ENCODE assay signal across 13 cellular contexts in the genomic region with DNA sequence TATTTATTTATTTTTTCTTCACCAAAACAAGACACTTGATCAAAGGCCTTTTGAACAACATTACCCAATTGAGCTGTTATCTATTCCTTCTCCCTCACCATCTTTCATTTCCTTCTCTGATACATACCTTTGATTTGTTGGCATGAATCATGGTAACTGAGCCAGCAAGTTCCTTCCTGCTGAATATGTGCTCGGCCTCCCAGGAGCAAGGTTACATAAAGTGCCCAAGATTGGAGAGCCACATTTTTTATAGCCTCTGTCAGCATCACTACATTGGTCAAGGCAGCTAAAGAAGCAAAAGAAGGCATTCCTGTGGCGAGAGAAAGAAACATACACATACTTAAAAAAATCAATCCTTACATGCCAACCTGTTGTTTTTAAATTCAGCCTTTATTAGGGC.
DNase-seq lines count a peak whose midpoint lies in the region; ATAC-seq, FAIRE-seq and TF ChIP-seq lines count a peak whose summit lies in the region.
"Had no signal": no experiment of that assay in that cellular context is flagged by ENCODE, and none has a peak within 500 bp of the region (broad histone marks: within the 10 kb centered on the region; RNA-seq: fewer than 3 reads in every experiment).

No MANE protein-coding gene starts in this region.

- no peak for FAIRE-seq in bronchial epithelial cell (lab: Jason Lieb, UNC)
- FAIRE-seq: endothelial cell of umbilical vein had no signal

- DNase-seq in AG10803 (ENCODE audit: low read depth), result peak; percentile 0
- peak; percentile 99 for DNase-seq in NCI-H226
- DNase-seq in bronchial epithelial cell (ENCODE audit: low read depth), result peak; percentile 95
- no peak for DNase-seq in lower lobe of right lung
- no peak for DNase-seq in DMS53 treated with DMSO at 0.1 percent for 48 hours (lab: John Stamatoyannopoulos, UW; ENCODE audit: unreplicated experiment)
- no peak for DNase-seq in activated CD4-positive, alpha-beta T cell treated with anti-CD3 and anti-CD28 coated beads for 4 hours
- DNase-seq in activated T-cell treated with anti-CD3 and anti-CD28 coated beads for 4 hours, result no peak
- DNase-seq: activated B cell treated with CpG ODN at 0.5 μM for 24 hours; NCI-H1105 treated with DMSO at 0.1 percent for 48 hours; stimulated activated naive CD4-positive, alpha-beta T cell had no signal

- H3K27ac ChIP-seq in lower lobe of right lung, result no peak overlapping the region
- H3K27ac ChIP-seq: right atrium auricular region had no signal

- TF ChIP-seq CTCF in AG10803 (conservative IDR thresholded peaks at IDR 0.05; ENCODE audit: low read length) (no peak), bronchial epithelial cell (IDR thresholded peaks at IDR 0.05; ENCODE audit: insufficient read depth, low read length, severe bottlenecking) (no peak), lower lobe of right lung (IDR thresholded peaks at IDR 0.05) (no peak)

- H3K4me3 ChIP-seq in AG10803 (ENCODE audit: low read length) (no peak overlapping the region), bronchial epithelial cell (ENCODE audit: low read depth, low read length) (no peak overlapping the region), lower lobe of right lung (no peak overlapping the region)
- H3K4me3 ChIP-seq: right atrium auricular region had no signal

- H3K4me1 ChIP-seq in lower lobe of right lung, result no peaks in the 10 kb centered on the region
- H3K4me1 ChIP-seq: right atrium auricular region had no signal

- H3K36me3 ChIP-seq in bronchial epithelial cell (ENCODE audit: control insufficient read depth, insufficient read depth, low read length), result no peaks in the 10 kb centered on the region
- no peaks in the 10 kb centered on the region for H3K36me3 ChIP-seq in lower lobe of right lung
- H3K36me3 ChIP-seq: right atrium auricular region had no signal

- no peaks in the 10 kb centered on the region for H3K9me3 ChIP-seq in lower lobe of right lung
- H3K9me3 ChIP-seq: right atrium auricular region had no signal

- ATAC-seq in lower lobe of right lung (peak; percentile 41 to 67), GM21360 (IDR thresholded peaks at IDR 0.05; ENCODE audit: unreplicated experiment) (no peak)

- intact Hi-C loops in lower lobe of right lung (cut with DNase I), result no loop called here

- H3K27me3 ChIP-seq in bronchial epithelial cell (ENCODE audit: control insufficient read depth, insufficient read depth, low read length) (no peaks in the 10 kb centered on the region), lower lobe of right lung (ENCODE audit: low read depth) (no peaks in the 10 kb centered on the region)
- H3K27me3 ChIP-seq: right atrium auricular region had no signal

Comparison
In these comparisons a context has a peak if more than half of its experiments do, and no peak if none do; other contexts are left out.
1. DNase-seq: peak in AG10803 (single experiment), NCI-H226 (single experiment) and bronchial epithelial cell (single experiment); none in lower lobe of right lung (single experiment), DMS53 treated with DMSO at 0.1 percent for 48 hours (single experiment), activated CD4-positive, alpha-beta T cell treated with anti-CD3 and anti-CD28 coated beads for 4 hours (0 of 2) and activated T-cell treated with anti-CD3 and anti-CD28 coated beads for 4 hours (single experiment).